Comparison of ENCODE assay signal across 8 cellular contexts in the genomic region with DNA sequence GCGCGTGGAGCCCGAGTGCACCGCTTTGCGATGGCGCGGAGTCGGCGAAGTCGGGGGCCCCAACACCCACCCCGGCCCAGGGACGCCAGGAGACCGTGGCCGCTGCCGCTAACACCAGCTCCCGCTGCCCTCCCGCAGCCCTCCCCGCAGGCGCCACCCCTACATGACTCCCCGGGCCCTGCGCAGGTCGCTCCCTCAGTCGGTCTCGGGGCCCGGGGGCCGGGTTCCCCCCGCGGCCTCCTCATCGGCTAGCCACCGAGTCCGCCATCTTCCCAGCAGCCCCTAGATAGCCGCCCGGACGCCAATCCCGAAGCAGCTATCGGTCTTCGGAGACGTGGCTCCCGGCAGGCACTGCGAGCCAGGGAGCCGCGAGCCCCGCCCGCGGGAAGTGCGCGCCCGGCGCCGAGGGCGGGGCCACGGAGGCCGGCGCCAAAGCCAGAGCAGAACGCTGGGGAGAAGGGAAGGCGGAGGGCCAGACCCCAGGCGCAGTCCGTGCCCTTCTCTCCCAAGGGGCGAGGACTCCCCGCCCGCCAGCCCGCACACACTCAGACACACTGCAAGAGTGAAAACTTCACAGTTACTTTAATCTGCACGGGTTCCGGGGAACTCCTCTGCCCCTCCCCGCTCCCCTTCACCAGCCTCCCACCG. TPM values are rescaled to one million over a fixed set of nuclear protein-coding genes. Genes with fewer than 3 reads are reported as not detected.
A peak's percentile ranks its signal among the peaks of the same experiment; 100 is the strongest.
DNase-seq lines count a peak whose midpoint lies in the region; ATAC-seq and TF ChIP-seq lines count a peak whose summit lies in the region.

A gene with protein sequence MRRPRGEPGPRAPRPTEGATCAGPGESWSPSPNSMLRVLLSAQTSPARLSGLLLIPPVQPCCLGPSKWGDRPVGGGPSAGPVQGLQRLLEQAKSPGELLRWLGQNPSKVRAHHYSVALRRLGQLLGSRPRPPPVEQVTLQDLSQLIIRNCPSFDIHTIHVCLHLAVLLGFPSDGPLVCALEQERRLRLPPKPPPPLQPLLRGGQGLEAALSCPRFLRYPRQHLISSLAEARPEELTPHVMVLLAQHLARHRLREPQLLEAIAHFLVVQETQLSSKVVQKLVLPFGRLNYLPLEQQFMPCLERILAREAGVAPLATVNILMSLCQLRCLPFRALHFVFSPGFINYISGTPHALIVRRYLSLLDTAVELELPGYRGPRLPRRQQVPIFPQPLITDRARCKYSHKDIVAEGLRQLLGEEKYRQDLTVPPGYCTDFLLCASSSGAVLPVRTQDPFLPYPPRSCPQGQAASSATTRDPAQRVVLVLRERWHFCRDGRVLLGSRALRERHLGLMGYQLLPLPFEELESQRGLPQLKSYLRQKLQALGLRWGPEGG (minus strand): TSS at position 288 of the 648 bp plus-strand sequence. CDS start 43 bp downstream, at position 245.

- no peaks in the 10 kb centered on the region for H3K79me2 ChIP-seq in OCI-LY1 (ENCODE audit: insufficient read depth, low read length)

- peak within 1 kb of the TSS; percentile 87 for H3K27ac Mint-ChIP-seq in Caco-2 (ENCODE audit: unreplicated experiment)
- peak within 1 kb of the TSS; percentile 83 for H3K27ac Mint-ChIP-seq in mesothelial cell of epicardium

- H3K36me3 Mint-ChIP-seq in Caco-2 (ENCODE audit: insufficient read depth, unreplicated experiment) (peaks cover 56% of the 10 kb centered on the region), mesothelial cell of epicardium (peaks cover 5% of the 10 kb centered on the region)

- intact Hi-C loops in Caco-2 (cut with micrococcal nuclease; ENCODE audit: unreplicated experiment): loop anchor here (1.0 kb wide), 1 partner anchor 18 kb away; no protein-coding TSS in a partner anchor

- BruUV-seq in Caco-2 (replicated peaks; lab: Mats Ljungman, UMichigan): no TSS peak

- no peaks in the 10 kb centered on the region for H3K27me3 ChIP-seq in Caco-2 (replicated peaks; ENCODE audit: control insufficient read depth, insufficient read depth, low read length)
- peaks cover 12% of the 10 kb centered on the region for H3K27me3 ChIP-seq in HUES6 (ENCODE audit: control insufficient read depth, insufficient read depth, low read length)
- 0 out of 2 replicates have a peak, but pooled peaks cover 2% of the 10 kb centered on the region for H3K27me3 ChIP-seq in OCI-LY1 (ENCODE audit: insufficient read depth, low read length)

- H3F3A ChIP-seq in OCI-LY1 (ENCODE audit: insufficient read depth, low read length): peaks cover 4% of the 10 kb centered on the region; the same call in 1 of the 2 replicates

- H3K4me3 Mint-ChIP-seq in Caco-2 (ENCODE audit: unreplicated experiment) (peak within 1 kb of the TSS; percentile 93), mesothelial cell of epicardium (peak within 1 kb of the TSS; percentile 72)

- H4K20me1 ChIP-seq in OCI-LY1 (ENCODE audit: insufficient read depth, low read length): no peaks in the 10 kb centered on the region

- H3K9me3 ChIP-seq in Caco-2 (no peaks in the 10 kb centered on the region), HUES6 (ENCODE audit: control insufficient read depth, insufficient read depth, low read depth, low read length) (no peaks in the 10 kb centered on the region), OCI-LY1 (ENCODE audit: low read length) (no peaks in the 10 kb centered on the region)

- POLR2A ChIA-PET in Caco-2 (lab: Charles Lee): interaction anchor here (0.7 to 1.8 kb wide), 5 partner anchors 13 to 172 kb away, joined by 3 to 25 read pairs (median 10); a partner anchor contains a TSS

- H3K27ac ChIP-seq in HUES6 (ENCODE audit: low read depth, low read length) (peak within 1 kb of the TSS; percentile 93), OCI-LY1 (ENCODE audit: low read depth, low read length, poor library complexity, severe bottlenecking) (peak within 1 kb of the TSS; percentile 64)

- ATAC-seq in GM21390 (IDR thresholded peaks at IDR 0.05; ENCODE audit: unreplicated experiment): peak; percentile 68

- DNase-seq in Caco-2 (peak; percentile 91 to 92), mesothelial cell of epicardium (ENCODE audit: low spot score in 2 of 2, unreplicated experiment in 2 of 2) (peak; percentile 75 to 87)
- DNase-seq in activated CD8-positive, alpha-beta memory T cell treated with anti-CD3 and anti-CD28 coated beads, Interleukin-2, amount 50 U/mL, for 24 hours (ENCODE audit: extremely low read depth): peak; percentile 75
- peak; percentile 75 to 77 for DNase-seq in stimulated activated CD8-positive, alpha-beta memory T cell treated with anti-CD3 and anti-CD28 coated beads, Interleukin-15, amount 100 ng/mL, for 4 hours (ENCODE audit: low read depth in 2 of 2)

- H2AFZ ChIP-seq in OCI-LY1 (ENCODE audit: low read length): no peak within 1 kb of the TSS

- H3K9ac ChIP-seq in HUES6 (ENCODE audit: low read length) (peak within 1 kb of the TSS; percentile 93), OCI-LY1 (ENCODE audit: low read length) (peak within 1 kb of the TSS; percentile 92)

- H3K4me3 ChIP-seq in Caco-2 (ENCODE audit: low read depth, low read length) (peak within 1 kb of the TSS; percentile 98), HUES6 (ENCODE audit: low read depth, low read length) (peak within 1 kb of the TSS; percentile 95), OCI-LY1 (ENCODE audit: low read depth, low read length, poor library complexity, severe bottlenecking) (peak within 1 kb of the TSS; percentile 82)

- H3K4me2 ChIP-seq in OCI-LY1 (ENCODE audit: low read length): peak within 1 kb of the TSS; percentile 90

- no peaks in the 10 kb centered on the region for H3K27me3 Mint-ChIP-seq in Caco-2 (ENCODE audit: insufficient read depth, unreplicated experiment)
- no peaks in the 10 kb centered on the region for H3K27me3 Mint-ChIP-seq in mesothelial cell of epicardium (ENCODE audit: low read depth)

- H3K4me1 ChIP-seq in Caco-2 (peaks cover 26% of the 10 kb centered on the region), HUES6 (ENCODE audit: control insufficient read depth, insufficient read depth, low read length) (peaks cover 72% of the 10 kb centered on the region), OCI-LY1 (ENCODE audit: insufficient read depth, low read length, severe bottlenecking) (peaks cover 51% of the 10 kb centered on the region)

- CTCF ChIA-PET in Caco-2 (lab: Charles Lee): interaction anchor here (0.6 to 1.6 kb wide), 4 partner anchors 18 to 62 kb away, joined by 3 to 13 read pairs (median 4); a partner anchor contains a TSS

- H3K36me3 ChIP-seq in Caco-2 (ENCODE audit: control insufficient read depth, insufficient read depth, low read length) (no peaks in the 10 kb centered on the region), HUES6 (ENCODE audit: control insufficient read depth, insufficient read depth, low read length) (peaks cover 7% of the 10 kb centered on the region), OCI-LY1 (ENCODE audit: insufficient read depth, low read length) (peaks cover 21% of the 10 kb centered on the region)

- in situ Hi-C loops in endometrial microvascular endothelial cells (cut with HindIII; ENCODE audit: inconsistent ontology term, low pct_unique_long_range_greater_than_20kb, low sequenced_read_pairs): loop anchor here (10.0 kb wide), 1 partner anchor 84 kb away; a partner anchor contains a TSS

- H3K9me3 Mint-ChIP-seq in Caco-2 (ENCODE audit: unreplicated experiment) (no peaks in the 10 kb centered on the region), mesothelial cell of epicardium (no peaks in the 10 kb centered on the region)

- H3K9me2 ChIP-seq in OCI-LY1 (ENCODE audit: low read depth, low read length): no peaks in the 10 kb centered on the region

- TF ChIP-seq CTCF in Caco-2 (IDR thresholded peaks at IDR 0.05; ENCODE audit: insufficient read depth in 1 of 2, low read depth in 1 of 2, low read length in 1 of 2, severe bottlenecking in 1 of 2, unreplicated experiment in 1 of 2) (no peak), OCI-LY1 (IDR thresholded peaks at IDR 0.05; ENCODE audit: low read length) (no peak), mesothelial cell of epicardium (IDR thresholded peaks at IDR 0.05; ENCODE audit: unreplicated experiment) (no peak)

- H3K4me1 Mint-ChIP-seq in Caco-2 (ENCODE audit: low read depth, unreplicated experiment): peaks cover 13% of the 10 kb centered on the region
- H3K4me1 Mint-ChIP-seq in mesothelial cell of epicardium: peaks cover 43% of the 10 kb centered on the region

RNA-seq across cellular contexts. Expression of the gene that starts here (rescaled TPM):
- total RNA-seq in Caco-2 (2022) (114 and 119 TPM in 2 replicates), endometrial microvascular endothelial cells (ENCODE audit: inconsistent ontology term) (95.0 TPM), mesothelial cell of epicardium (86.8 to 97.6 TPM (median 92.5 TPM) in 3 replicates)

Comparison
In these comparisons a context has a peak if more than half of its experiments do, and no peak if none do; other contexts are left out.
1. Peak in every context shown above with its lines: DNase-seq, ATAC-seq, H3K4me3 ChIP-seq and H3K27ac ChIP-seq.